Comparison of ENCODE assay signal across 8 cellular contexts in genomic region chr1:150564051-150564991, GRCh38. TPM values are rescaled to one million over a fixed set of nuclear protein-coding genes. Genes with fewer than 3 reads are reported as not detected.
DNase-seq lines count a peak whose midpoint lies in the region; ATAC-seq and TF ChIP-seq lines count a peak whose summit lies in the region.

No MANE protein-coding gene starts in this region.

- H3K9ac ChIP-seq in OCI-LY1 (ENCODE audit: low read length), result peak overlapping the region; percentile 64

- H3K79me2 ChIP-seq in OCI-LY1 (ENCODE audit: insufficient read depth, low read length), result no peaks in the 10 kb centered on the region

- intact Hi-C loops in head of caudate nucleus (cut with DNase I), result loop anchor here (5.0 kb wide), 1 partner anchor 63 kb away; the partner anchor contains the start of gene ENSA

- no peak for ATAC-seq in HG03439 (IDR thresholded peaks at IDR 0.05; ENCODE audit: unreplicated experiment)

- TF ChIP-seq CTCF in C4-2B (conservative IDR thresholded peaks at IDR 0.05), result no peak
- TF ChIP-seq CTCF in OCI-LY1 (IDR thresholded peaks at IDR 0.05; ENCODE audit: low read length), result no peak
- no peak for TF ChIP-seq CTCF in nephron progenitor cell (IDR thresholded peaks at IDR 0.05)

- peak overlapping the region; percentile 31 for H3K4me3 Mint-ChIP-seq in nephron progenitor cell

- peaks cover 95% of the 10 kb centered on the region for H3K4me1 ChIP-seq in OCI-LY1 (ENCODE audit: insufficient read depth, low read length, severe bottlenecking)

- no peaks in the 10 kb centered on the region for H3K9me3 ChIP-seq in OCI-LY1 (ENCODE audit: low read length)

- peaks cover 2% of the 10 kb centered on the region for H3K27me3 Mint-ChIP-seq in nephron progenitor cell (ENCODE audit: low read depth, poor library complexity)

- H3K4me1 Mint-ChIP-seq in nephron progenitor cell, result peaks cover 85% of the 10 kb centered on the region

- H3K27ac ChIP-seq in C4-2B, result peak overlapping the region; percentile 93
- peak overlapping the region; percentile 99 for H3K27ac ChIP-seq in OCI-LY1 (ENCODE audit: low read depth, low read length, poor library complexity, severe bottlenecking)

- H3F3A ChIP-seq in OCI-LY1 (ENCODE audit: insufficient read depth, low read length), result peaks cover 23% of the 10 kb centered on the region

- H3K9me3 Mint-ChIP-seq in nephron progenitor cell, result no peaks in the 10 kb centered on the region

- peak overlapping the region; percentile 100 for H3K27ac Mint-ChIP-seq in nephron progenitor cell

- peak overlapping the region; percentile 84 for H3K4me2 ChIP-seq in OCI-LY1 (ENCODE audit: low read length)

- H4K20me1 ChIP-seq in OCI-LY1 (ENCODE audit: insufficient read depth, low read length), result no peaks in the 10 kb centered on the region

- H3K9me2 ChIP-seq in OCI-LY1 (ENCODE audit: low read depth, low read length), result no peaks in the 10 kb centered on the region

- no peak overlapping the region for H2AFZ ChIP-seq in OCI-LY1 (ENCODE audit: low read length)

- DNase-seq in dermis blood vessel endothelial cell, result peak; percentile 21
- DNase-seq in nephron progenitor cell, result no peak
- no peak for DNase-seq in head of caudate nucleus
- no peak for DNase-seq in NCI-H1105 treated with DMSO at 0.1 percent for 48 hours (lab: John Stamatoyannopoulos, UW)
- DNase-seq in H7, result no peak

- no peaks in the 10 kb centered on the region for H3K27me3 ChIP-seq in OCI-LY1 (ENCODE audit: insufficient read depth, low read length)
- H3K27me3 ChIP-seq in H7 (ENCODE audit: control insufficient read depth, insufficient read depth, low read length), result no peaks in the 10 kb centered on the region

- H3K36me3 Mint-ChIP-seq in nephron progenitor cell (ENCODE audit: low read depth), result no peaks in the 10 kb centered on the region

- H3K36me3 ChIP-seq in OCI-LY1 (ENCODE audit: insufficient read depth, low read length), result no peaks in the 10 kb centered on the region
- no peaks in the 10 kb centered on the region for H3K36me3 ChIP-seq in H7 (replicated peaks; ENCODE audit: control insufficient read depth, insufficient read depth, low read length)

- H3K4me3 ChIP-seq in OCI-LY1 (ENCODE audit: low read depth, low read length, poor library complexity, severe bottlenecking), result peak overlapping the region; percentile 60
- H3K4me3 ChIP-seq in H7 (ENCODE audit: insufficient read depth, low read depth, low read length), result no peak overlapping the region

RNA-seq across cellular contexts. Expression of gene MCL1, which starts 15.1 kb away (rescaled TPM):
- 223 and 316 TPM in 2 replicates for total RNA-seq in dermis blood vessel endothelial cell
- total RNA-seq in H7 (2014; rRNA removed; shearing (Covaris generic)), result 165 and 234 TPM in 2 replicates

RNA-seq across cellular contexts. Expression of gene ADAMTSL4, which starts 15.1 kb away (rescaled TPM):
- 0.17 and 0.60 TPM in 2 replicates for total RNA-seq in dermis blood vessel endothelial cell
- 4.2 and 8.1 TPM in 2 replicates for total RNA-seq in H7 (2014; rRNA removed; shearing (Covaris generic))

RNA-seq across cellular contexts. Expression of gene FALEC, which starts 48.8 kb away (rescaled TPM):
- not detected in 2 replicates for total RNA-seq in dermis blood vessel endothelial cell
- 1.7 and 2.6 TPM in 2 replicates for total RNA-seq in H7 (2014; rRNA removed; shearing (Covaris generic))

RNA-seq across cellular contexts. Expression of gene ECM1, which starts 56.4 kb away (rescaled TPM):
- total RNA-seq in dermis blood vessel endothelial cell, result 0.19 and 0.34 TPM in 2 replicates
- total RNA-seq in H7 (2014; rRNA removed; shearing (Covaris generic)), result 1.9 and 3.6 TPM in 2 replicates
